Comparison of ENCODE assay signal across 1 cellular context in the genomic region with DNA sequence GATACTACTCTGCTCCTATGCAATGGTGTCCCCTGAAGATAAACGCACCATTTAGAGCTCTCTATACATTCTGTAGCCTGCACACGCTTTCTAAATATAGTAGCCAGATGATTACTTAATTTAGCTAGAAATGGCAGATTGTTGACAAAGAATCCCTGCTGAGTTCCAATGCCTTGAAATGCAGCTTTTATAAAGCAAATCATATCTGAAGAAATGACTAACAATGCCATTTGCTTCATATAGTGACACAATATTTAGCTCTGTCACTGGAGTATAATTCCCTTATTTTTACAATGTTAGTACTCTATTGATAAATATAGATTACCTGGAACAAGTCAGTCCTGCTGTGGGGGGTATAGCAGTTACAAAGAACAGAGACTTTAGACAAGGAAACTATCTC.
TF ChIP-seq lines count a peak whose summit lies in the region.

No MANE protein-coding gene starts in this region.

TF ChIP-seq in GM23338, 12 proteins besides CTCF, POLR2A, EP300 and RAD21 (continued from another document):
- TF ChIP-seq, protein P1, sequence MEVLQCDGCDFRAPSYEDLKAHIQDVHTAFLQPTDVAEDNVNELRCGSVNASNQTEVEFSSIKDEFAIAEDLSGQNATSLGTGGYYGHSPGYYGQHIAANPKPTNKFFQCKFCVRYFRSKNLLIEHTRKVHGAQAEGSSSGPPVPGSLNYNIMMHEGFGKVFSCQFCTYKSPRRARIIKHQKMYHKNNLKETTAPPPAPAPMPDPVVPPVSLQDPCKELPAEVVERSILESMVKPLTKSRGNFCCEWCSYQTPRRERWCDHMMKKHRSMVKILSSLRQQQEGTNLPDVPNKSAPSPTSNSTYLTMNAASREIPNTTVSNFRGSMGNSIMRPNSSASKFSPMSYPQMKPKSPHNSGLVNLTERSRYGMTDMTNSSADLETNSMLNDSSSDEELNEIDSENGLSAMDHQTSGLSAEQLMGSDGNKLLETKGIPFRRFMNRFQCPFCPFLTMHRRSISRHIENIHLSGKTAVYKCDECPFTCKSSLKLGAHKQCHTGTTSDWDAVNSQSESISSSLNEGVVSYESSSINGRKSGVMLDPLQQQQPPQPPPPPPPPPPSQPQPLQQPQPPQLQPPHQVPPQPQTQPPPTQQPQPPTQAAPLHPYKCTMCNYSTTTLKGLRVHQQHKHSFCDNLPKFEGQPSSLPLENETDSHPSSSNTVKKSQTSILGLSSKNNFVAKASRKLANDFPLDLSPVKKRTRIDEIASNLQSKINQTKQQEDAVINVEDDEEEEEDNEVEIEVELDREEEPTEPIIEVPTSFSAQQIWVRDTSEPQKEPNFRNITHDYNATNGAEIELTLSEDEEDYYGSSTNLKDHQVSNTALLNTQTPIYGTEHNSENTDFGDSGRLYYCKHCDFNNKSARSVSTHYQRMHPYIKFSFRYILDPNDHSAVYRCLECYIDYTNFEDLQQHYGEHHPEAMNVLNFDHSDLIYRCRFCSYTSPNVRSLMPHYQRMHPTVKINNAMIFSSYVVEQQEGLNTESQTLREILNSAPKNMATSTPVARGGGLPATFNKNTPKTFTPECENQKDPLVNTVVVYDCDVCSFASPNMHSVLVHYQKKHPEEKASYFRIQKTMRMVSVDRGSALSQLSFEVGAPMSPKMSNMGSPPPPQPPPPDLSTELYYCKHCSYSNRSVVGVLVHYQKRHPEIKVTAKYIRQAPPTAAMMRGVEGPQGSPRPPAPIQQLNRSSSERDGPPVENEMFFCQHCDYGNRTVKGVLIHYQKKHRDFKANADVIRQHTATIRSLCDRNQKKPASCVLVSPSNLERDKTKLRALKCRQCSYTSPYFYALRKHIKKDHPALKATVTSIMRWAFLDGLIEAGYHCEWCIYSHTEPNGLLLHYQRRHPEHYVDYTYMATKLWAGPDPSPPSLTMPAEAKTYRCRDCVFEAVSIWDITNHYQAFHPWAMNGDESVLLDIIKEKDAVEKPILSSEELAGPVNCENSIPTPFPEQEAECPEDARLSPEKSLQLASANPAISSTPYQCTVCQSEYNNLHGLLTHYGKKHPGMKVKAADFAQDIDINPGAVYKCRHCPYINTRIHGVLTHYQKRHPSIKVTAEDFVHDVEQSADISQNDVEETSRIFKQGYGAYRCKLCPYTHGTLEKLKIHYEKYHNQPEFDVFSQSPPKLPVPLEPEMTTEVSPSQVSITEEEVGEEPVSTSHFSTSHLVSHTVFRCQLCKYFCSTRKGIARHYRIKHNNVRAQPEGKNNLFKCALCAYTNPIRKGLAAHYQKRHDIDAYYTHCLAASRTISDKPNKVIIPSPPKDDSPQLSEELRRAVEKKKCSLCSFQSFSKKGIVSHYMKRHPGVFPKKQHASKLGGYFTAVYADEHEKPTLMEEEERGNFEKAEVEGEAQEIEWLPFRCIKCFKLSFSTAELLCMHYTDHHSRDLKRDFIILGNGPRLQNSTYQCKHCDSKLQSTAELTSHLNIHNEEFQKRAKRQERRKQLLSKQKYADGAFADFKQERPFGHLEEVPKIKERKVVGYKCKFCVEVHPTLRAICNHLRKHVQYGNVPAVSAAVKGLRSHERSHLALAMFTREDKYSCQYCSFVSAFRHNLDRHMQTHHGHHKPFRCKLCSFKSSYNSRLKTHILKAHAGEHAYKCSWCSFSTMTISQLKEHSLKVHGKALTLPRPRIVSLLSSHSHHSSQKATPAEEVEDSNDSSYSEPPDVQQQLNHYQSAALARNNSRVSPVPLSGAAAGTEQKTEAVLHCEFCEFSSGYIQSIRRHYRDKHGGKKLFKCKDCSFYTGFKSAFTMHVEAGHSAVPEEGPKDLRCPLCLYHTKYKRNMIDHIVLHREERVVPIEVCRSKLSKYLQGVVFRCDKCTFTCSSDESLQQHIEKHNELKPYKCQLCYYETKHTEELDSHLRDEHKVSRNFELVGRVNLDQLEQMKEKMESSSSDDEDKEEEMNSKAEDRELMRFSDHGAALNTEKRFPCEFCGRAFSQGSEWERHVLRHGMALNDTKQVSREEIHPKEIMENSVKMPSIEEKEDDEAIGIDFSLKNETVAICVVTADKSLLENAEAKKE (CRISPR knock-in tag; IDR thresholded peaks at IDR 0.05) = no peak
- TF ChIP-seq POLR2AphosphoS5 (IDR thresholded peaks at IDR 0.05; ENCODE audit: low read depth) (no peak), STAT1 (IDR thresholded peaks at IDR 0.05; ENCODE audit: unreplicated experiment) (no peak), REST (IDR thresholded peaks at IDR 0.05; ENCODE audit: unreplicated experiment) (no peak)
